In genomic region chr17:50534222-50534978, GRCh38 we compare ENCODE assay signal across 6 cellular contexts. TPM values are rescaled to one million over a fixed set of nuclear protein-coding genes. Genes with fewer than 3 reads are reported as not detected.
DNase-seq lines count a peak whose midpoint lies in the region; ATAC-seq lines count a peak whose summit lies in the region.

No MANE protein-coding gene starts in this region.

- no peaks in the 10 kb centered on the region for H3K36me3 ChIP-seq in urinary bladder (ENCODE audit: insufficient read depth)

- H3K4me3 ChIP-seq in urinary bladder (ENCODE audit: low read depth, low read length): peak overlapping the region; percentile 3

- peak overlapping the region; percentile 54 for H3K27ac ChIP-seq in urinary bladder (ENCODE audit: low read depth)

- WGBS in urinary bladder: 61% methylated on average over 24 of the region's 24 CpGs

- H3K4me1 ChIP-seq in urinary bladder (ENCODE audit: insufficient read depth): no peaks in the 10 kb centered on the region

- peak; percentile 64 for ATAC-seq in left ventricle myocardium superior

- peak; percentile 56 for DNase-seq in stimulated activated CD4-positive, alpha-beta T cell treated with anti-CD3 and anti-CD28 coated beads, Interleukin-15, amount 100 ng/mL, for 24 hours
- DNase-seq in stimulated activated CD4-positive, alpha-beta T cell treated with anti-CD3 and anti-CD28 coated beads, Interleukin-12 subunit alpha, Interleukin-12 subunit beta, amount 100 ng/mL, for 4 hours: no peak
- DNase-seq in left ventricle myocardium superior (peak; percentile 59), NCI-H1436 (lab: John Stamatoyannopoulos, UW) (no peak), GDM1 (lab: John Stamatoyannopoulos, UW) (no peak)

- intact Hi-C loops in left ventricle myocardium superior (cut with micrococcal nuclease): no loop called here

RNA-seq across cellular contexts. Expression of gene EPN3, which starts 1.9 kb away (rescaled TPM):
- total RNA-seq in left ventricle myocardium superior (33.4 TPM), urinary bladder (4.4 TPM)
- polyA plus RNA-seq in urinary bladder: 5.6 TPM

RNA-seq across cellular contexts. Expression of gene SPATA20, which starts 12.6 kb away (rescaled TPM):
- total RNA-seq in left ventricle myocardium superior: 68.7 TPM
- total RNA-seq in urinary bladder: 32.5 TPM
- 32.6 TPM for polyA plus RNA-seq in urinary bladder

RNA-seq across cellular contexts. Expression of gene CACNA1G, which starts 26.1 kb away (rescaled TPM):
- total RNA-seq in left ventricle myocardium superior: 0.25 TPM
- 6.6 TPM for total RNA-seq in urinary bladder
- 0.15 TPM for polyA plus RNA-seq in urinary bladder

RNA-seq across cellular contexts. Expression of gene MYCBPAP, which starts 26.2 kb away (rescaled TPM):
- total RNA-seq in left ventricle myocardium superior (0.55 TPM), urinary bladder (1.3 TPM)
- 0.23 TPM for polyA plus RNA-seq in urinary bladder

RNA-seq across cellular contexts. Expression of gene RSAD1, which starts 55.7 kb away (rescaled TPM):
- total RNA-seq in left ventricle myocardium superior: 55.9 TPM
- 17.0 TPM for total RNA-seq in urinary bladder
- 29.2 TPM for polyA plus RNA-seq in urinary bladder

Comparison
In these comparisons a context has a peak if more than half of its experiments do, and no peak if none do; other contexts are left out.
1. DNase-seq: peak in stimulated activated CD4-positive, alpha-beta T cell treated with anti-CD3 and anti-CD28 coated beads, Interleukin-15, amount 100 ng/mL, for 24 hours (single experiment) and left ventricle myocardium superior (single experiment); none in stimulated activated CD4-positive, alpha-beta T cell treated with anti-CD3 and anti-CD28 coated beads, Interleukin-12 subunit alpha, Interleukin-12 subunit beta, amount 100 ng/mL, for 4 hours (single experiment), NCI-H1436 (single experiment) and GDM1 (single experiment).